ENCODE assay signal across 17 cellular contexts in the genomic region with DNA sequence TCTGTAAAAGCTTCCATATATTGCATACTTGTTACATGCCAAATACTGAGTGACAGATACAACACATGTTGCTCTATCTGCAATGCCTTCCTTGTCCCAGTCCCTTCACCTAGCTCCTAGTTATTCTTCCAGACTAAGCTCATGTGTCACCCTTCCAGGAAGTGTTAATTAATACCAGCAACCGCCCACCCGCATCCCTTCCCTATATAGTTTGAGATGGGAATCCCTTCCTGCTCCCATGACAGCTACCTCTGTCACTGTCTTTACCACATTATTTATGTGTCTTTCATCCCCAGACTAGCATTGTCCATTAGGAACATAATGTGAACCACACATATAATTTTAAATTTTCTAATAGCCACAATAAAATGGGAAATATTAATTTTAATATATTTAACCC. TPM values are rescaled to one million over a fixed set of nuclear protein-coding genes. Genes with fewer than 3 reads are reported as not detected.
DNase-seq lines count a peak whose midpoint lies in the region; ATAC-seq and TF ChIP-seq lines count a peak whose summit lies in the region.
"Had no signal": no experiment of that assay in that cellular context is flagged by ENCODE, and none has a peak within 500 bp of the region (broad histone marks: within the 10 kb centered on the region; RNA-seq: fewer than 3 reads in every experiment).

No MANE protein-coding gene starts in this region.

- DNase-seq in left ventricle myocardium superior (no peak), cardiac septum (ENCODE audit: low spot score) (no peak), RWPE2 (ENCODE audit: low spot score) (no peak), fibroblast of villous mesenchyme (ENCODE audit: low read depth) (peak; percentile 51), upper lobe of right lung (no peak), NCI-H187 (lab: John Stamatoyannopoulos, UW) (no peak)
- DNase-seq: activated CD8-positive, alpha-beta memory T cell treated with anti-CD3 and anti-CD28 coated beads, Interleukin-2, amount 10 ng/mL, durations not matched to agents 7 days and 5 days; activated effector memory CD4-positive, alpha-beta T cell treated with anti-CD3 and anti-CD28 coated beads, Interleukin-2, amount 50 U/mL, for 16 hours; Caco-2; NCI-H2227 treated with DMSO at 0.1 percent for 48 hours; nephron progenitor cell; stimulated activated CD4-positive, alpha-beta T cell treated with anti-CD3 and anti-CD28 coated beads, Interleukin-15, amount 100 ng/mL, for 24 hours; stimulated activated naive CD8-positive, alpha-beta T cell treated with anti-CD3 and anti-CD28 coated beads, Interleukin-15, amount 100 ng/mL, for 72 hours had no signal

- H3K9me3 ChIP-seq in RWPE2 (ENCODE audit: severe bottlenecking) (no peaks in the 10 kb centered on the region), upper lobe of right lung (no peaks in the 10 kb centered on the region)
- H3K9me3 ChIP-seq: Caco-2, lower lobe of right lung had no signal

- H3K27me3 ChIP-seq in RWPE2 (ENCODE audit: insufficient read depth, poor library complexity, severe bottlenecking) (no peaks in the 10 kb centered on the region), upper lobe of right lung (no peaks in the 10 kb centered on the region)

- TF ChIP-seq CTCF in RWPE2 (IDR thresholded peaks at IDR 0.05; ENCODE audit: poor library complexity, severe bottlenecking) (no peak), fibroblast of villous mesenchyme (IDR thresholded peaks at IDR 0.05; ENCODE audit: insufficient read depth, low read depth, low read length) (no peak), upper lobe of right lung (IDR thresholded peaks at IDR 0.05) (no peak)

- ATAC-seq in left ventricle myocardium superior (peak; percentile 14), RWPE2 (ENCODE audit: low read depth) (no peak; the same call in 2 of the 3 replicates), upper lobe of right lung (peak; percentile 58), HG03025 (IDR thresholded peaks at IDR 0.05; ENCODE audit: low FRiP score, unreplicated experiment) (no peak), HG02588 (IDR thresholded peaks at IDR 0.05; ENCODE audit: unreplicated experiment) (no peak)
- ATAC-seq: activated CD4-positive, CD25-positive, alpha-beta regulatory T cell treated with anti-CD3 and anti-CD28 coated beads, Interleukin-2, amount 50 U/mL, for 24 hours; activated CD8-positive, alpha-beta memory T cell treated with anti-CD3 and anti-CD28 coated beads, Interleukin-2, amount 10 ng/mL, durations not matched to agents 7 days and 5 days; stimulated activated naive CD8-positive, alpha-beta T cell treated with anti-CD3 and anti-CD28 coated beads, Interleukin-15, amount 100 ng/mL, for 72 hours had no signal

- H3K4me3 ChIP-seq in RWPE2 (ENCODE audit: severe bottlenecking) = no peak overlapping the region
- H3K4me3 ChIP-seq in fibroblast of villous mesenchyme (ENCODE audit: low read depth, low read length) = no peak overlapping the region
- H3K4me3 ChIP-seq in upper lobe of right lung = no peak overlapping the region
- H3K4me3 ChIP-seq: lower lobe of right lung had no signal

- H3K27ac ChIP-seq in RWPE2 (ENCODE audit: poor library complexity, severe bottlenecking) = peak overlapping the region; percentile 59
- H3K27ac ChIP-seq in upper lobe of right lung = no peak overlapping the region
- H3K27ac ChIP-seq: lower lobe of right lung had no signal

- H3K4me1 ChIP-seq in RWPE2 (ENCODE audit: insufficient read depth, poor library complexity, severe bottlenecking) = peaks cover 3% of the 10 kb centered on the region
- no peaks in the 10 kb centered on the region for H3K4me1 ChIP-seq in upper lobe of right lung
- H3K4me1 ChIP-seq: lower lobe of right lung had no signal

- H3K36me3 ChIP-seq in RWPE2 (ENCODE audit: low read depth) (no peaks in the 10 kb centered on the region), upper lobe of right lung (no peaks in the 10 kb centered on the region)
- H3K36me3 ChIP-seq: lower lobe of right lung had no signal

- intact Hi-C loops in left ventricle myocardium superior (cut with micrococcal nuclease) = no loop called here
- intact Hi-C loops in cardiac septum (cut with DNase I) = no loop called here
- intact Hi-C loops in upper lobe of right lung (cut with DNase I) = no loop called here

RNA-seq across cellular contexts. Expression of gene FRY, which starts 49.5 kb away (rescaled TPM):
- total RNA-seq in left ventricle myocardium superior = 153 TPM
- total RNA-seq in cardiac septum = 202 TPM
- total RNA-seq in fibroblast of villous mesenchyme = 27.2 and 33.8 TPM in 2 replicates
- 76.6 TPM for total RNA-seq in upper lobe of right lung

Comparison
In these comparisons a context has a peak if more than half of its experiments do, and no peak if none do; other contexts are left out.
1. ATAC-seq: peak in left ventricle myocardium superior (single experiment) and upper lobe of right lung (single experiment); none in RWPE2 (single experiment), HG03025 (single experiment) and HG02588 (single experiment).